In the genomic region with DNA sequence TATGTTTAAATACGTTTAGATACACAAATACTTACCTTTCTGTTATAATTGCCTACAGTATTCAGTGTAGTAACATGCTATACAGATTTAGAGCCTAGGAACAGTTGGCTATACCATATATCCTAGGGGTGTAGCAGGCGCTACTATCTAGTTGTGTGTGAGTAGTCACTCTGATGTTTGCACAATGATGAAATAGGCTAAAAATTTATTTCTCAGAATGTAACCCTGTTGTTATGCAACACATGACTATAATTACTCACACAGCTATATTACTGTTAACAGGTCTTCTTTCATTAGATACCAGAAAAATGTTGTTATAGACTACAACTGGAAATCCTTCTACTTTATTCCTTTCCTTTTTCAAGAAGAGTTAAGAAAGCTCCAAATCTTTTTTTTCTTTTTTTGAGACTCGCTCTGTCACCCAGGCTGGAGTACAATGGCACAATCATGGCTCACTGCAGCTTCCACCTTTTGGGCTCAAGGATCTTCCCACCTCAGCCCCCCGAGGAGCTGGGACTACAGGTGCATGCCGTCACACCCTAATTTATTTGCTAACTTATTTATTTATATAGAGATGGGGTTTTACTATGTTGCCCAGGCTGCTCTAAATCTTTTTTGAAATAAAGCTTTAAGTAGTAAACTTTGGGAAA, we compare ENCODE assay signal across 10 cellular contexts. TPM values are rescaled to one million over a fixed set of nuclear protein-coding genes. Genes with fewer than 3 reads are reported as not detected.
DNase-seq lines count a peak whose midpoint lies in the region; ATAC-seq, FAIRE-seq and TF ChIP-seq lines count a peak whose summit lies in the region.
"Had no signal": no experiment of that assay in that cellular context is flagged by ENCODE, and none has a peak within 500 bp of the region (broad histone marks: within the 10 kb centered on the region; RNA-seq: fewer than 3 reads in every experiment).

No MANE protein-coding gene starts in this region.

- H3K4me2 ChIP-seq in fibroblast of lung (ENCODE audit: extremely low read depth, insufficient read depth, low read length), result no peak overlapping the region

- peak; percentile 61 for DNase-seq in GM04504 (ENCODE audit: low read depth)
- peak; percentile 68 for DNase-seq in NOMO-1 treated with DMSO at 0.1 percent for 48 hours (lab: John Stamatoyannopoulos, UW; ENCODE audit: unreplicated experiment)
- peak; percentile 78 to 83 for DNase-seq in fibroblast of lung (ENCODE audit: low read depth in 2 of 2)
- DNase-seq in pancreas, result no peak
- DNase-seq in NCI-H1048 (lab: John Stamatoyannopoulos, UW), result no peak
- DNase-seq in testis, result no peak
- no peak for DNase-seq in central memory CD4-positive, alpha-beta T cell
- DNase-seq in prostate gland (ENCODE audit: low spot score), result no peak
- DNase-seq: DND-41, H9 had no signal

- ATAC-seq in pancreas, result peak; percentile 60 to 85 (median 78)

- no peak overlapping the region for H2AFZ ChIP-seq in fibroblast of lung (ENCODE audit: low read length)

- peaks cover 3% of the 10 kb centered on the region for H3K36me3 ChIP-seq in fibroblast of lung (ENCODE audit: control insufficient read depth, insufficient read depth, low read length)
- peaks cover 0 to 51% (median 5%) of the 10 kb centered on the region in 3 donors for H3K36me3 ChIP-seq in pancreas
- H3K36me3 ChIP-seq in testis (ENCODE audit: low read depth, missing control alignments), result no peaks in the 10 kb centered on the region
- H3K36me3 ChIP-seq in prostate gland, result peaks cover 0 to 4% of the 10 kb centered on the region in 2 donors

- no peak overlapping the region for H3K27ac ChIP-seq in fibroblast of lung (ENCODE audit: insufficient read depth, low read length)
- H3K27ac ChIP-seq in pancreas, result no peak overlapping the region
- no peak overlapping the region for H3K27ac ChIP-seq in testis
- no peak overlapping the region for H3K27ac ChIP-seq in prostate gland

- TF ChIP-seq CTCF in fibroblast of lung (conservative IDR thresholded peaks at IDR 0.05 in 1 of 2, IDR thresholded peaks at IDR 0.05 in 1 of 2; ENCODE audit: low read depth in 1 of 2, low read length in 2 of 2), result no peak
- no peak for TF ChIP-seq CTCF in pancreas (IDR thresholded peaks at IDR 0.05)
- TF ChIP-seq CTCF in testis (IDR thresholded peaks at IDR 0.05), result no peak
- TF ChIP-seq CTCF in prostate gland (IDR thresholded peaks at IDR 0.05), result no peak

- no peak overlapping the region for H3K4me3 ChIP-seq in fibroblast of lung (replicated peaks in 1 of 4; ENCODE audit: control extremely low read depth in 1 of 4, insufficient read depth in 1 of 4, low read depth in 3 of 4, low read length in 4 of 4)
- H3K4me3 ChIP-seq in pancreas, result no peak overlapping the region
- H3K4me3 ChIP-seq in testis, result no peak overlapping the region
- no peak overlapping the region for H3K4me3 ChIP-seq in prostate gland

- 85 to 86% methylated on average over 5 of the region's 5 CpGs for WGBS in pancreas, 2 donors
- 97% methylated on average over 5 of the region's 5 CpGs for WGBS in testis, 2 donors
- WGBS in prostate gland, result 93% methylated on average over 5 of the region's 5 CpGs

- no peaks in the 10 kb centered on the region for H4K20me1 ChIP-seq in fibroblast of lung (ENCODE audit: control insufficient read depth, extremely low read depth, insufficient read depth, low read length)

- no peaks in the 10 kb centered on the region for H3K9me3 ChIP-seq in fibroblast of lung (ENCODE audit: control insufficient read depth, insufficient read depth, low read depth, low read length)
- H3K9me3 ChIP-seq in pancreas, result no peaks in the 10 kb centered on the region
- H3K9me3 ChIP-seq in testis, result no peaks in the 10 kb centered on the region
- no peaks in the 10 kb centered on the region for H3K9me3 ChIP-seq in prostate gland

- no peaks in the 10 kb centered on the region for H3K27me3 ChIP-seq in fibroblast of lung (ENCODE audit: control insufficient read depth, insufficient read depth, low read length)
- H3K27me3 ChIP-seq in pancreas, result no peaks in the 10 kb centered on the region
- H3K27me3 ChIP-seq in testis, result no peaks in the 10 kb centered on the region
- H3K27me3 ChIP-seq in prostate gland (replicated peaks; ENCODE audit: insufficient read depth), result no peaks in the 10 kb centered on the region

- TF ChIP-seq POLR2A in testis (IDR thresholded peaks at IDR 0.05), result no peak
- TF ChIP-seq POLR2A in prostate gland (IDR thresholded peaks at IDR 0.05), result no peak

- H3K79me2 ChIP-seq in fibroblast of lung (ENCODE audit: control insufficient read depth, insufficient read depth, low read length), result no peaks in the 10 kb centered on the region

- FAIRE-seq in pancreas (lab: Jason Lieb, UNC), result no peak

- H3K4me1 ChIP-seq in fibroblast of lung (ENCODE audit: control insufficient read depth, extremely low read depth, insufficient read depth, low read length), result peaks cover 4% of the 10 kb centered on the region
- H3K4me1 ChIP-seq in pancreas, result peaks cover 0 to 5% (median 0%) of the 10 kb centered on the region in 3 donors
- no peaks in the 10 kb centered on the region for H3K4me1 ChIP-seq in testis
- H3K4me1 ChIP-seq in prostate gland (replicated peaks), result no peaks in the 10 kb centered on the region

- H3K9ac ChIP-seq in fibroblast of lung (ENCODE audit: insufficient read depth, low read length), result no peak overlapping the region

- intact Hi-C loops in pancreas (cut with DNase I) (no loop called here), testis (cut with DNase I; ENCODE audit: low total_unique reads) (no loop called here), prostate gland (cut with DNase I) (no loop called here)

RNA-seq across cellular contexts. Expression of a gene that starts 48.5 kb away (rescaled TPM):
- total RNA-seq in fibroblast of lung (20.5 and 21.5 TPM in 2 replicates), pancreas (1 to 10 TPM; 2.7 to 9.7 (median 8.4) TPM), testis (10 to 100 TPM; 39.4 to 40.4 TPM), prostate gland (10 to 100 TPM; 12.0 to 22.1 TPM)
- polyA plus RNA-seq in fibroblast of lung (11.1 and 44.0 TPM in 2 replicates), pancreas (10 to 100 TPM; 12.2 to 21.4 TPM), testis (ENCODE audit: insufficient read depth, low read depth, low replicate concordance) (50.0 TPM)
- 9.9 and 37.1 TPM in 2 replicates for polyA plus RNA-seq in fibroblast of lung (2012)
- polyA minus RNA-seq in fibroblast of lung (ENCODE audit: low replicate concordance), result not detected in 2 replicates

Comparison
In these comparisons a context has a peak if more than half of its experiments do, and no peak if none do; other contexts are left out.
1. DNase-seq: peak in GM04504 (single experiment), NOMO-1 treated with DMSO at 0.1 percent for 48 hours (single experiment) and fibroblast of lung (2 of 2); none in pancreas (0 of 6), NCI-H1048 (single experiment), testis (single experiment), central memory CD4-positive, alpha-beta T cell (single experiment) and prostate gland (single experiment).